ENCODE assay signal across 8 cellular contexts in genomic region chrX:155056877-155057792, GRCh38.
DNase-seq lines count a peak whose midpoint lies in the region; ATAC-seq and TF ChIP-seq lines count a peak whose summit lies in the region.

No MANE protein-coding gene starts in this region.

- peak; percentile 57 for TF ChIP-seq CTCF in LNCaP clone FGC (IDR thresholded peaks at IDR 0.05; ENCODE audit: control insufficient read depth, extremely low read depth, insufficient read depth)

- ATAC-seq in GM21576 (IDR thresholded peaks at IDR 0.05; ENCODE audit: unreplicated experiment), result peak; percentile 86

- H3K4me3 ChIP-seq in LNCaP clone FGC (ENCODE audit: low read depth, low read length), result peak overlapping the region; percentile 29

- DNase-seq in ELR (ENCODE audit: low read depth) (peak; percentile 62), LNCaP clone FGC (ENCODE audit: low read depth) (peak; percentile 50), UCSD-AML1 (lab: John Stamatoyannopoulos, UW; ENCODE audit: unreplicated experiment) (peak; percentile 53), inferior parietal cortex (ENCODE audit: extremely low spot score) (peak; percentile 63), DMS79 (lab: John Stamatoyannopoulos, UW) (no peak)
- peak; percentile 36 for DNase-seq in central memory CD4-positive, alpha-beta T cell
- peak; percentile 2 to 9 for DNase-seq in stimulated activated CD4-positive, alpha-beta T cell treated with anti-CD3 and anti-CD28 coated beads, Interleukin-12 subunit alpha, Interleukin-12 subunit beta, amount 100 ng/mL, for 24 hours (ENCODE audit: low read depth in 2 of 2)
